ENCODE assay signal across 1 cellular context in the genomic region with DNA sequence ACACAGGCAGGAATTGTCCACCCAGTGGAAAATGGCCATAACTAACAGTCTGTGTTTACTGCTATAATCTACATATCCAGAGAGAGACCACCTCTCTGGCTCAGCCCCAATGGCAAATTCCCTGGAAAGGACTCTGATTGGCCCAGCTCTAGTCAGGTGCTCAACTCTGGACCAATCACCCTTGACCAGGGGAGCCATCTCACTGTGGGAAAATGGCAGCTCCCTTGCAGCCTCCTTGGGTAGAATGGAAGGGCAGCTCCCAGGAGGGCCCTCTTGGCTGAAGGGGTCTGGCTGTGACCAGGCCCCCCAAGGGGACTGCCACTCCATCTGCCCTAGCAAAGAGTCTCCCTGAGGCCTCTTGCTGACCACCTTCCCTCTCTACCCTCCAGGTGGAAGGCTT.
TF ChIP-seq lines count a peak whose summit lies in the region.

No MANE protein-coding gene starts in this region.

TF ChIP-seq in H1, 55 proteins besides CTCF, POLR2A, EP300 and RAD21:
- peak; percentile 57; the same call in 1 of the 2 replicates for TF ChIP-seq YY1 (IDR thresholded peaks at IDR 0.05; ENCODE audit: low read depth, low read length)
- TF ChIP-seq BACH1 (IDR thresholded peaks at IDR 0.05; ENCODE audit: low read length) = no peak
- 0 out of 4 replicates have a peak, but pooled peaks of 1 of the 2 experiments have one; percentile 4 for TF ChIP-seq SIN3A (conservative IDR thresholded peaks at IDR 0.05 in 1 of 2, IDR thresholded peaks at IDR 0.05 in 1 of 2; ENCODE audit: low read depth in 1 of 2, low read length in 2 of 2)
- peak; percentile 55; the same call in 1 of the 2 replicates for TF ChIP-seq USF2 (IDR thresholded peaks at IDR 0.05; ENCODE audit: low read length)
